In genomic region chr1:226407497-226408284, GRCh38 we compare ENCODE assay signal across 8 cellular contexts. TPM values are rescaled to one million over a fixed set of nuclear protein-coding genes. Genes with fewer than 3 reads are reported as not detected.
A peak's percentile ranks its signal among the peaks of the same experiment; 100 is the strongest.
DNase-seq lines count a peak whose midpoint lies in the region; ATAC-seq and TF ChIP-seq lines count a peak whose summit lies in the region.

TSS of gene PARP1 (minus strand) at chr1:226408093. CDS start at chr1:226407929, 164 bp downstream.

- H3K4me1 ChIP-seq in PC-9 (replicated peaks; ENCODE audit: insufficient read depth): peaks cover 33% of the 10 kb centered on the region
- H3K4me1 ChIP-seq in muscle layer of colon (ENCODE audit: insufficient read depth, low read length): peaks cover 46% of the 10 kb centered on the region

- peak within 1 kb of the TSS; percentile 22 for H3K9ac ChIP-seq in muscle layer of colon (ENCODE audit: low read length)

- no peaks in the 10 kb centered on the region for H3K27me3 ChIP-seq in PC-9 (ENCODE audit: insufficient read depth, low read depth)
- no peaks in the 10 kb centered on the region for H3K27me3 ChIP-seq in muscle layer of colon (ENCODE audit: control insufficient read depth in 1 of 2, insufficient read depth in 2 of 2, low read length in 2 of 2)

- peak within 1 kb of the TSS; percentile 80 for H3K4me3 ChIP-seq in Jurkat, Clone E6-1 (ENCODE audit: low read length)
- H3K4me3 ChIP-seq in PC-9 (peak within 1 kb of the TSS; percentile 60), muscle layer of colon (ENCODE audit: low read depth in 1 of 2, low read length in 2 of 2) (peak within 1 kb of the TSS; percentile 48 to 69)

- peak; percentile 43 for TF ChIP-seq CTCF in PC-9 (conservative IDR thresholded peaks at IDR 0.05)

- DNase-seq in DMS79 (lab: John Stamatoyannopoulos, UW) (peak; percentile 86), PC-9 (peak; percentile 74 to 96), erythroblast (lab: John Stamatoyannopoulos, UW) (peak; percentile 90 to 94)
- peak; percentile 32 for DNase-seq in Jurkat, Clone E6-1 (ENCODE audit: low read depth, low spot score)
- peak; percentile 93 for DNase-seq in activated T-cell treated with anti-CD3 and anti-CD28 coated beads, Interleukin-2, amount 50 U/mL, for 1 hour
- DNase-seq in stimulated activated CD8-positive, alpha-beta memory T cell treated with anti-CD3 and anti-CD28 coated beads, Interleukin-7, amount 100 ng/mL, for 24 hours (ENCODE audit: low read depth): peak; percentile 69

- POLR2A ChIA-PET in PC-9 (lab: Charles Lee; ENCODE audit: unreplicated experiment): interaction anchor here (0.6 to 0.8 kb wide), 6 partner anchors 76 to 574 kb away, joined by 3 to 7 read pairs (median 4); partner anchors contain the start of genes COQ8A and H3-3A

- TF ChIP-seq POLR2A in erythroblast (IDR thresholded peaks at IDR 0.05; ENCODE audit: low read length): peak; percentile 81

- CTCF ChIA-PET in PC-9 (lab: Charles Lee): interaction anchor here (0.6 to 1.6 kb wide), 16 partner anchors 15 to 982 kb away, joined by 3 to 9 read pairs (median 4); partner anchors contain the start of gene LIN9

- ATAC-seq in GM21619 (IDR thresholded peaks at IDR 0.05; ENCODE audit: unreplicated experiment): peak; percentile 69

- intact Hi-C loops in PC-9 (cut with micrococcal nuclease; ENCODE audit: unreplicated experiment): loop anchor here (1.0 to 5.0 kb wide), 2 partner anchors 282 to 345 kb away; partner anchors contain the start of gene H3-3A

- BruUV-seq in PC-9 (replicated peaks; lab: Mats Ljungman, UMichigan): no TSS peak

- peaks cover 10% of the 10 kb centered on the region; the same call in 1 of the 2 replicates for H4K20me1 ChIP-seq in PC-9 (ENCODE audit: insufficient read depth)

- H3K36me3 ChIP-seq in PC-9 (ENCODE audit: low read depth) (no peaks in the 10 kb centered on the region), muscle layer of colon (ENCODE audit: insufficient read depth, low read length) (peaks cover 3% of the 10 kb centered on the region)

- peaks cover 17% of the 10 kb centered on the region; the same call in 1 of the 2 replicates for H3F3A ChIP-seq in PC-9 (ENCODE audit: insufficient read depth, low read depth)

- H3K9me3 ChIP-seq in PC-9 (ENCODE audit: insufficient read depth, low read depth) (no peaks in the 10 kb centered on the region), muscle layer of colon (ENCODE audit: low read length) (no peaks in the 10 kb centered on the region)

- H2AFZ ChIP-seq in PC-9: peak within 1 kb of the TSS; percentile 81

- H3K27ac ChIP-seq in PC-9: no peak within 1 kb of the TSS
- peak within 1 kb of the TSS; percentile 84 for H3K27ac ChIP-seq in muscle layer of colon (ENCODE audit: low read depth, low read length)

- H3K4me2 ChIP-seq in PC-9: peak within 1 kb of the TSS; percentile 84

- H3K79me2 ChIP-seq in PC-9 (ENCODE audit: low read depth): peaks cover 40% of the 10 kb centered on the region

- H3K9me2 ChIP-seq in PC-9 (ENCODE audit: insufficient read depth): no peaks in the 10 kb centered on the region

RNA-seq across cellular contexts. Expression of gene PARP1, which starts in this region (rescaled TPM):
- polyA plus RNA-seq in Jurkat, Clone E6-1 (2012; ENCODE audit: insufficient read depth, insufficient read length): 142 TPM
- total RNA-seq in PC-9 (2021): 123 and 157 TPM in 2 replicates

Comparison
In these comparisons a context has a peak if more than half of its experiments do, and no peak if none do; other contexts are left out.
1. DNase-seq: peak in every context shown above with its lines; median percentile 93 in activated T-cell treated with anti-CD3 and anti-CD28 coated beads, Interleukin-2, amount 50 U/mL, for 1 hour; 92 in erythroblast; 86 in DMS79; 85 in PC-9; 69 in stimulated activated CD8-positive, alpha-beta memory T cell treated with anti-CD3 and anti-CD28 coated beads, Interleukin-7, amount 100 ng/mL, for 24 hours; 32 in Jurkat, Clone E6-1.